In genomic region chr1:12305377-12305776, GRCh38 we compare ENCODE assay signal across 14 cellular contexts.
"Had no signal": no experiment of that assay in that cellular context is flagged by ENCODE, and none has a peak within 500 bp of the region (broad histone marks: within the 10 kb centered on the region; RNA-seq: fewer than 3 reads in every experiment).

No MANE protein-coding gene starts in this region.

- H3K4me3 Mint-ChIP-seq: activated CD4-positive, alpha-beta memory T cell treated with anti-CD3 and anti-CD28 coated beads for 36 hours; activated T-cell treated with anti-CD3 and anti-CD28 coated beads, Interleukin-2, amount 50 U/mL, for 72 hours; dendritic cell treated with granulocyte-macrophage colony-stimulating factor and Interleukin-4, amounts not matched to agents 40 ng/mL and 50 ng/mL, for 4 days; nephron had no signal

- H3K9me3 Mint-ChIP-seq: activated CD4-positive, alpha-beta memory T cell treated with anti-CD3 and anti-CD28 coated beads for 36 hours; activated T-cell treated with anti-CD3 and anti-CD28 coated beads, Interleukin-2, amount 50 U/mL, for 72 hours; dendritic cell treated with granulocyte-macrophage colony-stimulating factor and Interleukin-4, amounts not matched to agents 40 ng/mL and 50 ng/mL, for 4 days had no signal

- DNase-seq: activated CD4-positive, alpha-beta memory T cell treated with anti-CD3 and anti-CD28 coated beads for 36 hours; activated CD4-positive, CD25-positive, alpha-beta regulatory T cell treated with anti-CD3 and anti-CD28 coated beads, Interleukin-2, amount 50 U/mL, for 72 hours; activated T-cell treated with anti-CD3 and anti-CD28 coated beads, Interleukin-2, amount 50 U/mL, for 72 hours; central memory CD4-positive, alpha-beta T cell; erythroblast; gastrocnemius medialis; left ventricle myocardium superior; mesendoderm; retina; stimulated activated CD4-positive, alpha-beta T cell treated with anti-CD3 and anti-CD28 coated beads, Interleukin-4, amount 100 ng/mL, for 4 hours; T-helper 2 cell had no signal

- H3K4me3 ChIP-seq: gastrocnemius medialis, pancreas had no signal

- ATAC-seq: activated T-cell treated with anti-CD3 and anti-CD28 coated beads, Interleukin-2, amount 50 U/mL, for 72 hours; gastrocnemius medialis; left ventricle myocardium superior had no signal

- H3K27ac Mint-ChIP-seq: activated CD4-positive, alpha-beta memory T cell treated with anti-CD3 and anti-CD28 coated beads for 36 hours; activated T-cell treated with anti-CD3 and anti-CD28 coated beads, Interleukin-2, amount 50 U/mL, for 72 hours; dendritic cell treated with granulocyte-macrophage colony-stimulating factor and Interleukin-4, amounts not matched to agents 40 ng/mL and 50 ng/mL, for 4 days; nephron had no signal

- H3K27ac ChIP-seq: gastrocnemius medialis, pancreas had no signal

- H3K27me3 Mint-ChIP-seq: activated CD4-positive, alpha-beta memory T cell treated with anti-CD3 and anti-CD28 coated beads for 36 hours; dendritic cell treated with granulocyte-macrophage colony-stimulating factor and Interleukin-4, amounts not matched to agents 40 ng/mL and 50 ng/mL, for 4 days had no signal
